21 cellular contexts compared by ENCODE assay signal in genomic region chr1:68917456-68917855, GRCh38.
"Had no signal": no experiment of that assay in that cellular context is flagged by ENCODE, and none has a peak within 500 bp of the region (broad histone marks: within the 10 kb centered on the region; RNA-seq: fewer than 3 reads in every experiment).

No MANE protein-coding gene starts in this region.

- H3K4me1 ChIP-seq: uterus had no signal

- H3K36me3 Mint-ChIP-seq: activated CD4-positive, alpha-beta memory T cell treated with anti-CD3 and anti-CD28 coated beads for 36 hours; activated naive CD8-positive, alpha-beta T cell treated with anti-CD3 and anti-CD28 coated beads for 36 hours; naive thymus-derived CD8-positive, alpha-beta T cell had no signal

- ATAC-seq: activated T-cell treated with anti-CD3 and anti-CD28 coated beads, Interleukin-2, amount 50 U/mL, for 72 hours; left colon; mucosa of descending colon; naive thymus-derived CD8-positive, alpha-beta T cell had no signal

- H3K27me3 Mint-ChIP-seq: activated CD4-positive, alpha-beta memory T cell treated with anti-CD3 and anti-CD28 coated beads for 36 hours; activated naive CD8-positive, alpha-beta T cell treated with anti-CD3 and anti-CD28 coated beads for 36 hours; naive thymus-derived CD8-positive, alpha-beta T cell had no signal

- H3K27ac Mint-ChIP-seq: activated CD4-positive, alpha-beta memory T cell treated with anti-CD3 and anti-CD28 coated beads for 36 hours; activated naive CD8-positive, alpha-beta T cell treated with anti-CD3 and anti-CD28 coated beads for 36 hours; activated T-cell treated with anti-CD3 and anti-CD28 coated beads, Interleukin-2, amount 50 U/mL, for 72 hours; immature natural killer cell had no signal

- H3K27ac ChIP-seq: psoas muscle had no signal

- H3K4me3 ChIP-seq: coronary artery, mucosa of descending colon, psoas muscle, sigmoid colon, tibial artery, uterus had no signal

- H3K4me3 Mint-ChIP-seq: activated CD4-positive, alpha-beta memory T cell treated with anti-CD3 and anti-CD28 coated beads for 36 hours; activated naive CD8-positive, alpha-beta T cell treated with anti-CD3 and anti-CD28 coated beads for 36 hours; activated T-cell treated with anti-CD3 and anti-CD28 coated beads, Interleukin-2, amount 50 U/mL, for 72 hours; immature natural killer cell; naive thymus-derived CD8-positive, alpha-beta T cell had no signal

- H3K27me3 ChIP-seq: sigmoid colon, tibial artery, uterus had no signal

- H3K9me3 ChIP-seq: psoas muscle, sigmoid colon, tibial artery, uterus had no signal

- H3K36me3 ChIP-seq: sigmoid colon, tibial artery, uterus had no signal

- H3K4me1 Mint-ChIP-seq: activated naive CD8-positive, alpha-beta T cell treated with anti-CD3 and anti-CD28 coated beads for 36 hours; immature natural killer cell; naive thymus-derived CD8-positive, alpha-beta T cell had no signal

- DNase-seq: activated CD4-positive, alpha-beta memory T cell treated with anti-CD3 and anti-CD28 coated beads for 36 hours; activated CD4-positive, CD25-positive, alpha-beta regulatory T cell treated with anti-CD3 and anti-CD28 coated beads, Interleukin-2, amount 50 U/mL, for 72 hours; activated gamma-delta T cell treated with Interleukin-2 at 50 U/mL for 16 hours; activated naive CD8-positive, alpha-beta T cell treated with anti-CD3 and anti-CD28 coated beads for 36 hours; activated T-cell treated with anti-CD3 and anti-CD28 coated beads, Interleukin-2, amount 50 U/mL, for 72 hours; aorta; caudate nucleus; effector memory CD4-positive, alpha-beta T cell; foreskin fibroblast; immature natural killer cell; left colon; mucosa of descending colon; naive thymus-derived CD8-positive, alpha-beta T cell; psoas muscle; sigmoid colon; stimulated activated CD4-positive, alpha-beta T cell treated with anti-CD3 and anti-CD28 coated beads, Interleukin-15, amount 100 ng/mL, for 24 hours; stimulated activated CD4-positive, alpha-beta T cell treated with anti-CD3 and anti-CD28 coated beads, Interleukin-4, amount 100 ng/mL, for 24 hours; T-helper 2 cell; tibial artery; uterus had no signal
